16 cellular contexts compared by ENCODE assay signal in genomic region chr3:13681931-13682330, GRCh38.
A peak's percentile ranks its signal among the peaks of the same experiment; 100 is the strongest.
DNase-seq lines count a peak whose midpoint lies in the region; ATAC-seq, FAIRE-seq and TF ChIP-seq lines count a peak whose summit lies in the region.
"Had no signal": no experiment of that assay in that cellular context is flagged by ENCODE, and none has a peak within 500 bp of the region (broad histone marks: within the 10 kb centered on the region; RNA-seq: fewer than 3 reads in every experiment).

No MANE protein-coding gene starts in this region.

- ATAC-seq in GM12878 = no peak
- no peak for ATAC-seq in GM19397 (IDR thresholded peaks at IDR 0.05; ENCODE audit: unreplicated experiment)
- no peak for ATAC-seq in GM19467 (IDR thresholded peaks at IDR 0.05; ENCODE audit: unreplicated experiment)
- ATAC-seq: HCT116 had no signal

- no TSS peak for BruUV-seq in GM12878 (replicated peaks; lab: Mats Ljungman, UMichigan)

- POLR2A ChIA-PET in HEK293 (lab: Yijun Ruan, JAX) (no interaction called here), GM12878 (lab: Charles Lee) (no interaction called here)

- H3K4me3 ChIP-seq in HEK293 (ENCODE audit: low read depth, low read length) (no peak overlapping the region), GM12878 (no peak overlapping the region), trophoblast cell (ENCODE audit: low read depth, low read length) (peak overlapping the region; percentile 34)
- H3K4me3 ChIP-seq: BLaER1 treated with 17β-estradiol and CSF1 and Interleukin-3, amounts not matched to agents 10 nM and 100 nM had no signal

- intact Hi-C loops in GM12878 (cut with micrococcal nuclease; ENCODE audit: unreplicated experiment) = no loop called here

- DNase-seq in GM12878 (ENCODE audit: low read depth, low spot score) (no peak), glutamatergic neuron (no peak), trophoblast cell (no peak), progenitor cell of endocrine pancreas (ENCODE audit: low spot score, unreplicated experiment) (no peak)
- DNase-seq: ACHN; Calu3; CD4-positive, CD25-positive, alpha-beta regulatory T cell; DMS79 had no signal

- H3K4me1 ChIP-seq in HEK293 (ENCODE audit: control insufficient read depth, insufficient read depth, low read length) (no peaks in the 10 kb centered on the region), GM12878 (ENCODE audit: control insufficient read depth, insufficient read depth, low read length) (no peaks in the 10 kb centered on the region), trophoblast cell (ENCODE audit: control insufficient read depth in 1 of 2, insufficient read depth in 2 of 2, low read length in 2 of 2) (no peaks in the 10 kb centered on the region)

- H2AFZ ChIP-seq in GM12878 (ENCODE audit: control insufficient read depth, low read depth, low read length) = no peak overlapping the region
- no peak overlapping the region for H2AFZ ChIP-seq in trophoblast cell (ENCODE audit: insufficient read depth, low read length, poor library complexity)

- H3K14ac ChIP-seq in trophoblast cell (ENCODE audit: low read length) = no peak overlapping the region

- in situ Hi-C loops in GM12878 (cut with MboI) = no loop called here

- TF ChIP-seq EP300 in GM12878 (IDR thresholded peaks at IDR 0.05; ENCODE audit: borderline replicate concordance in 1 of 2, control insufficient read depth in 1 of 2, low read depth in 2 of 2, low read length in 2 of 2) = no peak

- no peak overlapping the region for H4K91ac ChIP-seq in trophoblast cell (ENCODE audit: low read depth, low read length)

- peaks cover 7% of the 10 kb centered on the region for H3K9me3 Mint-ChIP-seq in glutamatergic neuron (ENCODE audit: unreplicated experiment)
- no peaks in the 10 kb centered on the region for H3K9me3 Mint-ChIP-seq in progenitor cell of endocrine pancreas (ENCODE audit: low read depth)

- H3K4me1 Mint-ChIP-seq in glutamatergic neuron (ENCODE audit: low read depth, unreplicated experiment) (no peaks in the 10 kb centered on the region), progenitor cell of endocrine pancreas (ENCODE audit: low read depth) (no peaks in the 10 kb centered on the region)
- H3K4me1 Mint-ChIP-seq: CD4-positive, CD25-positive, alpha-beta regulatory T cell had no signal

- H4K20me1 ChIP-seq in GM12878 (ENCODE audit: control insufficient read depth, insufficient read depth) = no peaks in the 10 kb centered on the region
- H4K20me1 ChIP-seq: BLaER1 treated with 17β-estradiol and CSF1 and Interleukin-3, amounts not matched to agents 10 nM and 100 nM had no signal

- no peak overlapping the region for H2AK5ac ChIP-seq in trophoblast cell (ENCODE audit: low read length)

- H3K27me3 Mint-ChIP-seq in glutamatergic neuron (ENCODE audit: unreplicated experiment) (peaks cover 7% of the 10 kb centered on the region), progenitor cell of endocrine pancreas (peaks cover 37% of the 10 kb centered on the region)
- H3K27me3 Mint-ChIP-seq: CD4-positive, CD25-positive, alpha-beta regulatory T cell had no signal

- no peak overlapping the region for H2BK5ac ChIP-seq in trophoblast cell (ENCODE audit: low read depth, low read length, poor library complexity)

- H3K27me3 ChIP-seq in GM12878 (replicated peaks in 1 of 2; ENCODE audit: control insufficient read depth in 2 of 2, insufficient read depth in 2 of 2, low read length in 1 of 2) = 0 out of 4 replicates have a peak, but pooled peaks cover 0 to 2% of the 10 kb centered on the region in 2 experiments
- no peaks in the 10 kb centered on the region for H3K27me3 ChIP-seq in trophoblast cell (ENCODE audit: insufficient read depth, low read length)
- H3K27me3 ChIP-seq: BLaER1 treated with 17β-estradiol and CSF1 and Interleukin-3, amounts not matched to agents 10 nM and 100 nM had no signal

- H3K4me3 Mint-ChIP-seq in glutamatergic neuron (ENCODE audit: unreplicated experiment) (no peak overlapping the region), progenitor cell of endocrine pancreas (ENCODE audit: low read depth) (no peak overlapping the region)
- H3K4me3 Mint-ChIP-seq: CD4-positive, CD25-positive, alpha-beta regulatory T cell had no signal

- CTCF ChIA-PET in HEK293 (lab: Yijun Ruan, JAX) (no interaction called here), GM12878 (lab: Yijun Ruan, JAX) (no interaction called here)

- H3K4ac ChIP-seq in trophoblast cell (ENCODE audit: low read depth, low read length) = no peak overlapping the region

- no peaks in the 10 kb centered on the region for H3K79me2 ChIP-seq in GM12878 (ENCODE audit: control insufficient read depth, insufficient read depth, low read length)
- H3K79me2 ChIP-seq in trophoblast cell (ENCODE audit: control insufficient read depth, insufficient read depth, low read length, poor library complexity) = no peaks in the 10 kb centered on the region

- no peak overlapping the region for H3K23ac ChIP-seq in trophoblast cell (ENCODE audit: low read length)

- SMC1A ChIA-PET in GM12878 (lab: Charles Lee; ENCODE audit: uncharacterized antibody, unreplicated experiment) = no interaction called here

- H3K36me3 ChIP-seq in HEK293 (ENCODE audit: control insufficient read depth in 2 of 2, insufficient read depth in 1 of 2, low read length in 2 of 2) (no peaks in the 10 kb centered on the region), GM12878 (ENCODE audit: control insufficient read depth in 2 of 2, insufficient read depth in 2 of 2, low read length in 1 of 2) (no peaks in the 10 kb centered on the region), trophoblast cell (ENCODE audit: control insufficient read depth in 1 of 2, insufficient read depth in 2 of 2, low read length in 2 of 2) (no peaks in the 10 kb centered on the region)
- H3K36me3 ChIP-seq: BLaER1 treated with 17β-estradiol and CSF1 and Interleukin-3, amounts not matched to agents 10 nM and 100 nM had no signal

- H2BK12ac ChIP-seq in trophoblast cell (ENCODE audit: low read length) = no peak overlapping the region

- WGBS in GM12878 (ENCODE audit: insufficient coverage, insufficient replicate concordance, low lambda C conversion rate, missing lambda C conversion rate) = 58% methylated on average over 17 of the region's 17 CpGs
- WGBS in trophoblast cell (ENCODE audit: extremely low coverage, insufficient coverage, insufficient read length) = no CpG with 5 or more reads among the region's 17 CpGs

- H3K18ac ChIP-seq in trophoblast cell (ENCODE audit: low read length) = no peak overlapping the region

- H3K27ac Mint-ChIP-seq in glutamatergic neuron (ENCODE audit: unreplicated experiment) (peak overlapping the region; percentile 53), progenitor cell of endocrine pancreas (no peak overlapping the region)

- no peak overlapping the region for H2BK120ac ChIP-seq in trophoblast cell (ENCODE audit: insufficient read depth, low read length, poor library complexity)

- H3K27ac ChIP-seq in HEK293 (ENCODE audit: extremely low read depth, low read depth, low read length) = no peak overlapping the region
- no peak overlapping the region for H3K27ac ChIP-seq in GM12878 (ENCODE audit: control insufficient read depth, insufficient read depth)
- no peak overlapping the region for H3K27ac ChIP-seq in trophoblast cell (ENCODE audit: low read depth, low read length)
- H3K27ac ChIP-seq: BLaER1 treated with 17β-estradiol and CSF1 and Interleukin-3, amounts not matched to agents 10 nM and 100 nM; HL-60 had no signal

- H3K79me1 ChIP-seq in trophoblast cell (ENCODE audit: low read length) = no peaks in the 10 kb centered on the region

- H3K4me2 ChIP-seq in GM12878 (ENCODE audit: control insufficient read depth, insufficient read depth) = no peak overlapping the region
- H3K4me2 ChIP-seq in trophoblast cell (ENCODE audit: low read length) = no peak overlapping the region

- no peak overlapping the region for H4K8ac ChIP-seq in trophoblast cell (ENCODE audit: low read depth, low read length)

- RAD21 ChIA-PET in GM12878 (lab: Charles Lee; ENCODE audit: unreplicated experiment) = no interaction called here

- no peak overlapping the region for H3K9ac ChIP-seq in GM12878 (ENCODE audit: control insufficient read depth, insufficient read depth, low read length)
- H3K9ac ChIP-seq in trophoblast cell (ENCODE audit: low read length) = no peak overlapping the region
- H3K9ac ChIP-seq: BLaER1 treated with 17β-estradiol and CSF1 and Interleukin-3, amounts not matched to agents 10 nM and 100 nM had no signal

- no peaks in the 10 kb centered on the region for H3K36me3 Mint-ChIP-seq in glutamatergic neuron (ENCODE audit: unreplicated experiment)
- H3K36me3 Mint-ChIP-seq in progenitor cell of endocrine pancreas (ENCODE audit: insufficient read depth) = no peaks in the 10 kb centered on the region
- H3K36me3 Mint-ChIP-seq: CD4-positive, CD25-positive, alpha-beta regulatory T cell had no signal

- no peak for TF ChIP-seq RAD21 in GM12878 (IDR thresholded peaks at IDR 0.05; ENCODE audit: insufficient read depth, low read depth, low read length)

- no peaks in the 10 kb centered on the region for H3K9me3 ChIP-seq in HEK293 (ENCODE audit: control insufficient read depth, insufficient read depth, low read depth, low read length)
- H3K9me3 ChIP-seq in GM12878 (replicated peaks; ENCODE audit: control insufficient read depth, insufficient read depth, low read length) = no peaks in the 10 kb centered on the region
- H3K9me3 ChIP-seq in trophoblast cell (ENCODE audit: insufficient read depth, low read depth, low read length) = peaks cover 2% of the 10 kb centered on the region
- H3K9me3 ChIP-seq: BLaER1 treated with 17β-estradiol and CSF1 and Interleukin-3, amounts not matched to agents 10 nM and 100 nM had no signal

- H4K12ac ChIP-seq in trophoblast cell (ENCODE audit: low read depth, low read length) = no peak overlapping the region

- no peak for TF ChIP-seq POLR2A in GM12878 (IDR thresholded peaks at IDR 0.05; ENCODE audit: low read depth, low read length)

- no peak for FAIRE-seq in GM12878 (lab: Jason Lieb, UNC)
- FAIRE-seq: GM12891, H54 had no signal

- TF ChIP-seq CTCF in HEK293 (tag by site-specific recombination; IDR thresholded peaks at IDR 0.05) (no peak), GM12878 (IDR thresholded peaks at IDR 0.05 in 2 of 3, conservative IDR thresholded peaks at IDR 0.05 in 1 of 3; ENCODE audit: control insufficient read depth in 2 of 3, extremely low read depth in 1 of 3, insufficient read depth in 1 of 3, low read depth in 3 of 3, low read length in 3 of 3) (no peak), glutamatergic neuron (IDR thresholded peaks at IDR 0.05; ENCODE audit: partially characterized antibody, unreplicated experiment) (no peak), progenitor cell of endocrine pancreas (IDR thresholded peaks at IDR 0.05; ENCODE audit: unreplicated experiment) (no peak)

TF ChIP-seq in HEK293, 187 proteins besides CTCF, POLR2A, EP300 and RAD21 (continues in another document):
- TF ChIP-seq ZBTB17 (tag by site-specific recombination; IDR thresholded peaks at IDR 0.05) (no peak), EGR2 (tag by site-specific recombination; IDR thresholded peaks at IDR 0.05; ENCODE audit: low read depth) (no peak)

TF ChIP-seq in GM12878, 131 proteins besides CTCF, POLR2A, EP300 and RAD21 (continues in another document):
- TF ChIP-seq POLR2AphosphoS5 (IDR thresholded peaks at IDR 0.05; ENCODE audit: low read length) (no peak), NFYA (IDR thresholded peaks at IDR 0.05; ENCODE audit: borderline replicate concordance, low read depth, low read length) (no peak), TCF3 (IDR thresholded peaks at IDR 0.05; ENCODE audit: borderline replicate concordance, insufficient read depth, low read depth, low read length) (peak; percentile 54; the same call in 1 of the 2 replicates)
